In genomic region chr4:109185951-109186350, GRCh38 we compare ENCODE assay signal across 1 cellular context.
TF ChIP-seq lines count a peak whose summit lies in the region.

No MANE protein-coding gene starts in this region.

TF ChIP-seq in K562, 482 proteins besides CTCF, POLR2A, EP300 and RAD21 (continued from another document and continues in another):
- TF ChIP-seq ZNF609 (CRISPR knock-in tag; IDR thresholded peaks at IDR 0.05; ENCODE audit: borderline replicate concordance) (no peak), ZNF121 (CRISPR knock-in tag; conservative IDR thresholded peaks at IDR 0.05) (no peak), MLX (CRISPR knock-in tag; conservative IDR thresholded peaks at IDR 0.05) (no peak), MGA (IDR thresholded peaks at IDR 0.05) (peak; percentile 80), KLF1 (tag; IDR thresholded peaks at IDR 0.05) (no peak), HDAC2 (IDR thresholded peaks at IDR 0.05) (0 out of 2 replicates have a peak, but pooled peaks have one; percentile 6), ELF4 (CRISPR knock-in tag; IDR thresholded peaks at IDR 0.05) (no peak), BCL6 (CRISPR knock-in tag; IDR thresholded peaks at IDR 0.05) (no peak), DEAF1 (CRISPR knock-in tag; IDR thresholded peaks at IDR 0.05) (no peak), MNT (conservative IDR thresholded peaks at IDR 0.05) (peak; percentile 54 to 58), JUND (IDR thresholded peaks at IDR 0.05; ENCODE audit: borderline replicate concordance, low read depth, low read length) (no peak), JUND (tag; IDR thresholded peaks at IDR 0.05; ENCODE audit: borderline replicate concordance, low read depth, low read length) (no peak), SPI1 (IDR thresholded peaks at IDR 0.05; ENCODE audit: borderline replicate concordance, low read depth, low read length) (no peak), AFF1 (IDR thresholded peaks at IDR 0.05; ENCODE audit: low read depth in 1 of 2, partially characterized antibody in 2 of 2) (peak in 1 of 2 experiments; percentile 25), NFIC (IDR thresholded peaks at IDR 0.05) (no peak; the same call in 1 of the 2 replicates), MBD1 (CRISPR knock-in tag; IDR thresholded peaks at IDR 0.05) (no peak), HMGN3 (IDR thresholded peaks at IDR 0.05; ENCODE audit: borderline replicate concordance, extremely low read depth, insufficient read length, low read depth, low read length) (no peak), NFXL1 (CRISPR knock-in tag; IDR thresholded peaks at IDR 0.05) (no peak), EP400 (IDR thresholded peaks at IDR 0.05) (peak; percentile 73), SIN3A (IDR thresholded peaks at IDR 0.05; ENCODE audit: borderline replicate concordance in 2 of 2, control insufficient read depth in 1 of 2, low read depth in 2 of 2, low read length in 2 of 2) (no peak)
